In genomic region chr9:93635186-93636107, GRCh38 we compare ENCODE assay signal across 24 cellular contexts. TPM values are rescaled to one million over a fixed set of nuclear protein-coding genes. Genes with fewer than 3 reads are reported as not detected.
DNase-seq lines count a peak whose midpoint lies in the region; ATAC-seq and TF ChIP-seq lines count a peak whose summit lies in the region.
"Had no signal": no experiment of that assay in that cellular context is flagged by ENCODE, and none has a peak within 500 bp of the region (broad histone marks: within the 10 kb centered on the region; RNA-seq: fewer than 3 reads in every experiment).

No MANE protein-coding gene starts in this region.

- no peak for ATAC-seq in CD8-positive, alpha-beta T cell
- ATAC-seq in HG03571 (IDR thresholded peaks at IDR 0.05; ENCODE audit: unreplicated experiment) (no peak), HG02642 (IDR thresholded peaks at IDR 0.05; ENCODE audit: poor library complexity, unreplicated experiment) (no peak)
- ATAC-seq: Panc1 had no signal

- no peak overlapping the region for H4K91ac ChIP-seq in neuronal stem cell (ENCODE audit: low read depth, low read length, poor library complexity)

- no peak overlapping the region for H3K23ac ChIP-seq in neuronal stem cell (ENCODE audit: low read depth, low read length, poor library complexity)

- H3K36me3 Mint-ChIP-seq in activated CD4-positive, alpha-beta T cell treated with anti-CD3 and anti-CD28 coated beads, Interleukin-2, amount 10 ng/mL, durations not matched to agents 24 days and 14 days (ENCODE audit: low read depth) = peaks cover 35% of the 10 kb centered on the region
- peaks cover 87% of the 10 kb centered on the region for H3K36me3 Mint-ChIP-seq in CD8-positive, alpha-beta T cell
- H3K36me3 Mint-ChIP-seq in endodermal cell (ENCODE audit: low read depth) = peaks cover 56% of the 10 kb centered on the region

- peaks cover 16% of the 10 kb centered on the region for H3K36me3 ChIP-seq in CD8-positive, alpha-beta T cell (ENCODE audit: insufficient read depth, low read length)
- peaks cover 36% of the 10 kb centered on the region for H3K36me3 ChIP-seq in endodermal cell (ENCODE audit: control insufficient read depth, insufficient read depth, low read length)
- peaks cover 31 to 90% of the 10 kb centered on the region in 2 donors for H3K36me3 ChIP-seq in neuronal stem cell (replicated peaks in 1 of 2; ENCODE audit: control insufficient read depth in 2 of 2, insufficient read depth in 2 of 2, low read length in 2 of 2)
- H3K36me3 ChIP-seq: uterus had no signal

- peaks cover 3% of the 10 kb centered on the region for H3K79me1 ChIP-seq in neuronal stem cell (ENCODE audit: low read depth, low read length)

- CTCF ChIA-PET in CD8-positive, alpha-beta T cell (lab: Charles Lee) = interaction anchor here (1.0 to 1.3 kb wide), 2 partner anchors 12 to 13 kb away, joined by 3 to 4 read pairs; no protein-coding TSS in a partner anchor

- no peak for TF ChIP-seq CTCF in CD8-positive, alpha-beta T cell (IDR thresholded peaks at IDR 0.05)
- no peak for TF ChIP-seq CTCF in endodermal cell (conservative IDR thresholded peaks at IDR 0.05)

- no peak overlapping the region for H2BK5ac ChIP-seq in neuronal stem cell (ENCODE audit: low read length)

- H3K18ac ChIP-seq in neuronal stem cell (ENCODE audit: low read length) = peak overlapping the region; percentile 32

- H3K9me3 ChIP-seq in CD8-positive, alpha-beta T cell (ENCODE audit: low read length) = peaks cover 4% of the 10 kb centered on the region
- H3K9me3 ChIP-seq in endodermal cell (ENCODE audit: control insufficient read depth, low read length) (peaks cover 16% of the 10 kb centered on the region), neuronal stem cell (replicated peaks in 1 of 2; ENCODE audit: control insufficient read depth in 2 of 2, insufficient read depth in 1 of 2, low read depth in 1 of 2, low read length in 2 of 2) (peaks cover 13 to 25% of the 10 kb centered on the region in 2 donors)
- H3K9me3 ChIP-seq: psoas muscle, uterus had no signal

- no peaks in the 10 kb centered on the region for H3K27me3 ChIP-seq in CD8-positive, alpha-beta T cell (ENCODE audit: insufficient read depth, low read length)
- H3K27me3 ChIP-seq in endodermal cell (ENCODE audit: control insufficient read depth, insufficient read depth, low read length, poor library complexity, severe bottlenecking) = no peaks in the 10 kb centered on the region
- H3K27me3 ChIP-seq in neuronal stem cell (ENCODE audit: control insufficient read depth in 3 of 3, insufficient read depth in 3 of 3, low read depth in 1 of 3, low read length in 3 of 3) = peaks cover 0 to 2% (median 0%) of the 10 kb centered on the region in 3 experiments
- H3K27me3 ChIP-seq: uterus had no signal

- no peak overlapping the region for H2BK12ac ChIP-seq in neuronal stem cell (ENCODE audit: low read length)

- no peak overlapping the region for H2AK5ac ChIP-seq in neuronal stem cell (ENCODE audit: low read depth, low read length)

- POLR2A ChIA-PET in CD8-positive, alpha-beta T cell (lab: Charles Lee) = no interaction called here

- no peak overlapping the region for H2AFZ ChIP-seq in neuronal stem cell (ENCODE audit: low read length)

- in situ Hi-C loops in G401 (cut with HindIII; ENCODE audit: low sequenced_read_pairs) = no loop called here

- H3K4me1 ChIP-seq in CD8-positive, alpha-beta T cell (ENCODE audit: insufficient read depth, low read length) = no peaks in the 10 kb centered on the region
- H3K4me1 ChIP-seq in endodermal cell (ENCODE audit: control insufficient read depth, insufficient read depth, low read length) (no peaks in the 10 kb centered on the region), neuronal stem cell (ENCODE audit: control insufficient read depth in 2 of 2, insufficient read depth in 1 of 2, low read depth in 1 of 2, low read length in 2 of 2) (peaks cover 5% of the 10 kb centered on the region in 2 donors)
- H3K4me1 ChIP-seq: psoas muscle had no signal

- no peak overlapping the region for H2BK120ac ChIP-seq in neuronal stem cell (ENCODE audit: low read depth, low read length)

- no peak overlapping the region for H3K4me3 ChIP-seq in CD8-positive, alpha-beta T cell (ENCODE audit: low read depth, low read length)
- no peak overlapping the region for H3K4me3 ChIP-seq in endodermal cell (ENCODE audit: low read length)
- H3K4me3 ChIP-seq in neuronal stem cell (ENCODE audit: low read length in 2 of 2) = no peak overlapping the region
- H3K4me3 ChIP-seq: psoas muscle, uterus had no signal

- intact Hi-C loops in activated CD4-positive, alpha-beta T cell treated with anti-CD3 and anti-CD28 coated beads, Interleukin-2, amount 10 ng/mL, durations not matched to agents 24 days and 14 days (cut with micrococcal nuclease) = no loop called here
- intact Hi-C loops in CD8-positive, alpha-beta T cell (cut with DNase I, micrococcal nuclease) = no loop called here

- no peak overlapping the region for H3K4ac ChIP-seq in neuronal stem cell (ENCODE audit: low read length)

- H3K27ac Mint-ChIP-seq in activated CD4-positive, alpha-beta T cell treated with anti-CD3 and anti-CD28 coated beads, Interleukin-2, amount 10 ng/mL, durations not matched to agents 24 days and 14 days = peak overlapping the region; percentile 60
- H3K27ac Mint-ChIP-seq in CD8-positive, alpha-beta T cell = peak overlapping the region; percentile 80
- H3K27ac Mint-ChIP-seq in endodermal cell = peak overlapping the region; percentile 77

- DNase-seq in activated CD4-positive, alpha-beta T cell treated with anti-CD3 and anti-CD28 coated beads, Interleukin-2, amount 10 ng/mL, durations not matched to agents 24 days and 14 days = no peak
- DNase-seq in activated CD4-positive, alpha-beta T cell treated with anti-CD3 and anti-CD28 coated beads, Interleukin-2, amount 50 U/mL, for 4 hours = no peak
- DNase-seq in CD8-positive, alpha-beta T cell = peak in 1 of 7 experiments; percentile 45
- DNase-seq in endodermal cell (no peak), neuronal stem cell (ENCODE audit: low spot score) (no peak), G401 (ENCODE audit: low spot score) (no peak)
- DNase-seq: activated CD4-positive, CD25-positive, alpha-beta regulatory T cell; activated naive CD4-positive, alpha-beta T cell treated with Interleukin-2 at 50 U/mL for 16 hours; Calu3; central memory CD4-positive, alpha-beta T cell; effector memory CD4-positive, alpha-beta T cell; Kasumi-1; NCI-H1048; NCI-H1930; NCI-H446 treated with DMSO at 0.1 percent for 48 hours; NK-92 treated with Interleukin-12 subunit alpha and Interleukin-12 subunit beta, amount 100 ng/mL, for 24 hours; psoas muscle; SK-N-SH; stimulated activated CD4-positive, alpha-beta T cell treated with anti-CD3 and anti-CD28 coated beads, Interleukin-4, amount 100 ng/mL, for 4 hours; T1000 had no signal

- H3K14ac ChIP-seq in neuronal stem cell (ENCODE audit: low read length) = no peak overlapping the region

- no peak overlapping the region for H4K8ac ChIP-seq in neuronal stem cell (ENCODE audit: low read depth, low read length)

- no peak overlapping the region for H2BK15ac ChIP-seq in neuronal stem cell (ENCODE audit: low read length)

- no peak overlapping the region for H3K4me2 ChIP-seq in neuronal stem cell (ENCODE audit: insufficient read depth, low read length, poor library complexity, severe bottlenecking)
- H3K4me2 ChIP-seq: SK-N-SH had no signal

- no peaks in the 10 kb centered on the region for H3K27me3 Mint-ChIP-seq in activated CD4-positive, alpha-beta T cell treated with anti-CD3 and anti-CD28 coated beads, Interleukin-2, amount 10 ng/mL, durations not matched to agents 24 days and 14 days
- no peaks in the 10 kb centered on the region for H3K27me3 Mint-ChIP-seq in CD8-positive, alpha-beta T cell (ENCODE audit: low read depth)
- H3K27me3 Mint-ChIP-seq in endodermal cell (ENCODE audit: insufficient read depth) = no peaks in the 10 kb centered on the region

- no peak overlapping the region for H3K27ac ChIP-seq in CD8-positive, alpha-beta T cell (ENCODE audit: low read depth, low read length)
- H3K27ac ChIP-seq in endodermal cell (ENCODE audit: low read depth, low read length) (no peak overlapping the region), neuronal stem cell (replicated peaks; ENCODE audit: low read length) (no peak overlapping the region)
- H3K27ac ChIP-seq: psoas muscle, uterus had no signal

- no peaks in the 10 kb centered on the region for H3K9me3 Mint-ChIP-seq in activated CD4-positive, alpha-beta T cell treated with anti-CD3 and anti-CD28 coated beads, Interleukin-2, amount 10 ng/mL, durations not matched to agents 24 days and 14 days
- H3K9me3 Mint-ChIP-seq in CD8-positive, alpha-beta T cell = peaks cover 17% of the 10 kb centered on the region
- H3K9me3 Mint-ChIP-seq in endodermal cell = peaks cover 21% of the 10 kb centered on the region

- no peak overlapping the region for H3K4me3 Mint-ChIP-seq in activated CD4-positive, alpha-beta T cell treated with anti-CD3 and anti-CD28 coated beads, Interleukin-2, amount 10 ng/mL, durations not matched to agents 24 days and 14 days
- no peak overlapping the region for H3K4me3 Mint-ChIP-seq in CD8-positive, alpha-beta T cell
- no peak overlapping the region for H3K4me3 Mint-ChIP-seq in endodermal cell

- no peaks in the 10 kb centered on the region for H3K4me1 Mint-ChIP-seq in activated CD4-positive, alpha-beta T cell treated with anti-CD3 and anti-CD28 coated beads, Interleukin-2, amount 10 ng/mL, durations not matched to agents 24 days and 14 days
- peaks cover 2% of the 10 kb centered on the region for H3K4me1 Mint-ChIP-seq in CD8-positive, alpha-beta T cell (ENCODE audit: low read depth)
- H3K4me1 Mint-ChIP-seq in endodermal cell = no peaks in the 10 kb centered on the region

- H3K9ac ChIP-seq in endodermal cell (ENCODE audit: extremely low read depth, low read length, poor library complexity, severe bottlenecking) (no peak overlapping the region), neuronal stem cell (ENCODE audit: low read depth, low read length, poor library complexity) (peak overlapping the region; percentile 27)
- H3K9ac ChIP-seq: SK-N-SH had no signal

- 77 to 93% methylated on average over 4 to 13 of the region's 13 CpGs for WGBS in endodermal cell (ENCODE audit: insufficient coverage in 1 of 2, insufficient read length in 1 of 2), 2 experiments
- no CpG with 5 or more reads among the region's 13 CpGs for WGBS in neuronal stem cell (ENCODE audit: extremely low coverage in 2 of 2, insufficient read length in 2 of 2, insufficient replicate concordance in 1 of 2), 2 donors

RNA-seq across cellular contexts. Expression of gene PHF2, which starts 59.1 kb away (rescaled TPM):
- 22.4 and 25.0 TPM in 2 replicates for total RNA-seq in activated CD4-positive, alpha-beta T cell treated with anti-CD3 and anti-CD28 coated beads, Interleukin-2, amount 10 ng/mL, durations not matched to agents 24 days and 14 days
- 10 to 100 TPM; 23.9 to 25.7 TPM for total RNA-seq in CD8-positive, alpha-beta T cell
- total RNA-seq in endodermal cell = 10 to 100 TPM; 17.1 to 20.2 TPM
- 21.4 TPM for polyA plus RNA-seq in endodermal cell (2013, experiment 1 of 2)
- polyA plus RNA-seq in endodermal cell (2013, experiment 2 of 2) = 21.7 TPM
- polyA plus RNA-seq in neuronal stem cell (2013, experiment 1 of 2) = 19.9 TPM
- polyA plus RNA-seq in neuronal stem cell (2013, experiment 2 of 2) = 19.8 TPM
- 6.3 and 8.1 TPM in 2 replicates for total RNA-seq in G401 (2014; rRNA removed; shearing (Covaris generic))
